In the genomic region with DNA sequence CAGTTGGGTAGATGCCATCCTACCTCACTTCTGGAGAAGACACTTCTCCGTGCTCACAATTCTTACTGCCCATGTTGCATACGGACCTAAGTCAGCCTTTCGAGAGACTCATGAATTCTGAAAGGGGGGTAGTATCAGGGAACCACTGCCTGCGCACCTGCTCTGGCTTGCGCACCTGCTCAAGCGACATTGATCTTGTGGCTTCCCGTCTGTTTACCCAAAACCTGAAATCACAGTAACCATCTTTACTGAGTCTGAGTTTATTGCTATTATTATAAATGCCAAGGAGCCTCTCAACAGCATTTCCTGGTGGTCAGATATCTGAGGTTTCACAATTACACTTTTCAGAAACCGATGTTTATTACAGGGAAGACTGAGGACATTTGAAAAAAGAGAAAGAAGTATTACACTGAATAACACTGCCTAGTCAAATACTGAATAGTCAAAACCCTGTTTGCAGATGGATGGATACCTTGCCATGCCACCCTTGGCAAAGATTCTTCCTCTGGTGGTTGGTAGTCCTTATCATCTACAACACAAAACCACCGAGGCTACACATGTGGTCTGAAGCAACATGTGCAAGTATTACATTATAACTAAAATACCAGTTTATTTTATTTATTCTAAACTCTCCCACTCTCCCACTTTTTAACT, we compare ENCODE assay signal across 13 cellular contexts.
A peak's percentile ranks its signal among the peaks of the same experiment; 100 is the strongest.
DNase-seq lines count a peak whose midpoint lies in the region; ATAC-seq and TF ChIP-seq lines count a peak whose summit lies in the region.
"Had no signal": no experiment of that assay in that cellular context is flagged by ENCODE, and none has a peak within 500 bp of the region (broad histone marks: within the 10 kb centered on the region; RNA-seq: fewer than 3 reads in every experiment).

No MANE protein-coding gene starts in this region.

- H3K36me3 ChIP-seq in sigmoid colon = peaks cover 0 to 82% (median 5%) of the 10 kb centered on the region in 4 donors

- no peak for ATAC-seq in HG02852 (IDR thresholded peaks at IDR 0.05; ENCODE audit: unreplicated experiment)

- TF ChIP-seq CTCF in sigmoid colon (IDR thresholded peaks at IDR 0.05) = no peak

- H3K9me3 ChIP-seq in sigmoid colon = no peaks in the 10 kb centered on the region
- H3K9me3 ChIP-seq: Peyer's patch had no signal

- no peak for TF ChIP-seq EP300 in sigmoid colon (IDR thresholded peaks at IDR 0.05)

- intact Hi-C loops in sigmoid colon (cut with DNase I) = no loop called here

- no peak overlapping the region for H3K4me3 ChIP-seq in sigmoid colon
- H3K4me3 ChIP-seq: hepatocyte, Peyer's patch had no signal

- H3K27me3 ChIP-seq in sigmoid colon = no peaks in the 10 kb centered on the region
- H3K27me3 ChIP-seq: hepatocyte, Peyer's patch had no signal

- DNase-seq in DMS53 treated with DMSO at 0.1 percent for 48 hours (lab: John Stamatoyannopoulos, UW; ENCODE audit: unreplicated experiment) (peak; percentile 67), NCI-H128 (lab: John Stamatoyannopoulos, UW; ENCODE audit: unreplicated experiment) (peak; percentile 40), NCI-H345 (lab: John Stamatoyannopoulos, UW) (peak; percentile 49), SHP77 treated with DMSO at 0.1 percent for 48 hours (lab: John Stamatoyannopoulos, UW) (peak; percentile 68), NCI-H524 treated with DMSO at 0.1 percent for 48 hours (lab: John Stamatoyannopoulos, UW) (no peak), sigmoid colon (no peak)
- DNase-seq: activated CD4-positive, alpha-beta T cell treated with anti-CD3 and anti-CD28 coated beads for 4 hours; CD4-positive, CD25-positive, alpha-beta regulatory T cell; islet precursor cell; nucleus accumbens; Peyer's patch had no signal

- WGBS in sigmoid colon, 2 donors = 30 to 72% methylated on average over 9 of the region's 9 CpGs

- no peak overlapping the region for H3K27ac ChIP-seq in sigmoid colon
- H3K27ac ChIP-seq: hepatocyte, Peyer's patch had no signal

- TF ChIP-seq POLR2A in sigmoid colon (IDR thresholded peaks at IDR 0.05) = no peak

- no peaks in the 10 kb centered on the region for H3K4me1 ChIP-seq in sigmoid colon
- H3K4me1 ChIP-seq: Peyer's patch had no signal

Comparison
In these comparisons a context has a peak if more than half of its experiments do, and no peak if none do; other contexts are left out.
1. DNase-seq: peak in DMS53 treated with DMSO at 0.1 percent for 48 hours (single experiment), NCI-H128 (single experiment), NCI-H345 (single experiment) and SHP77 treated with DMSO at 0.1 percent for 48 hours (single experiment); none in NCI-H524 treated with DMSO at 0.1 percent for 48 hours (single experiment) and sigmoid colon (single experiment).